Comparison of ENCODE assay signal across 1 cellular context in the genomic region with DNA sequence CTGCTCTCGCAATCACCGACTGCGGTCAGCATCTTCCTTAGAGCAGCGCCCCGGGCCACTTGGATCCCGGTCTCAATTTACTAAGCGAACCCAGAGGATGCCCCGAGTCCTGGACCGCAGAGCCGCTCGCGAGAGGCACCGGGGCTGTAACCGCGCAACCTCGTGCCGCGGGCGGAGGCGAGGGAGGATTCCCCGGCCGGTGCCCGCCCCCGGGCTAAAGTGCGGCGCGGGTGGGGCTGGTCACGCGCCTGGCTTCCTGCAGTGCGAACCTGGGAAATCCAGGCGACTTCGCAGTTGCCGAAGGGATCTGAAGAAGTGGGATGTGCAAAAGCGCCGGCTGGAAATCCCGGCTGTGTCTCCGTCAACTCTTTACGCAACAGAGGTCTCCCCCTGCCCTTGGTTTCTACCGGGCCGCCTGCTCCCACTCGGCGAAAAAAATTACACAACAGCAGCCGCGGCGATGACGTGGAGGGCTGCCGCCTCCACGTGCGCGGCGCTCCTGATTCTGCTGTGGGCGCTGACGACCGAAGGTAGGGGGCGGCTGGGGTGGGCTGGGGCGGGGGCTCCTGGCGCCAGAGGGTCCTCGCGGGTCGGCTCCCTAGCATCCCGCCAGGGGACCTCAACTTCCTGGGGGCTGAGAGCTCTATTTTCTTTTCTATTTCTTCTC.
TF ChIP-seq lines count a peak whose summit lies in the region.

Gene NCR3LG1, plus strand, starts transcription at position 291 of the 667 bp plus-strand sequence. Its CDS starts 170 bp downstream, at position 461.

TF ChIP-seq in HepG2, 621 proteins besides CTCF, POLR2A, EP300 and RAD21 (continued from another document and continues in another):
- TF ChIP-seq SMAD3 (CRISPR knock-in tag; IDR thresholded peaks at IDR 0.05) (no peak), SIN3B (IDR thresholded peaks at IDR 0.05; ENCODE audit: low read length) (no peak), MBD4 (IDR thresholded peaks at IDR 0.05; ENCODE audit: borderline replicate concordance, low read length) (no peak), SRSF1 (optimal IDR thresholded peaks at IDR 0.05; ENCODE audit: low read depth, low read length) (peak; percentile 48), PAF1 (CRISPR knock-in tag; IDR thresholded peaks at IDR 0.05) (no peak), FOXA1 (IDR thresholded peaks at IDR 0.05) (no peak), FOXA1 (CRISPR knock-in tag; IDR thresholded peaks at IDR 0.05) (no peak), DBP (CRISPR knock-in tag; IDR thresholded peaks at IDR 0.05; ENCODE audit: not compliant biosample characterization) (peak; percentile 82), HMG20A (CRISPR knock-in tag; IDR thresholded peaks at IDR 0.05; ENCODE audit: borderline replicate concordance) (no peak), ZNF512B (CRISPR knock-in tag; IDR thresholded peaks at IDR 0.05; ENCODE audit: borderline replicate concordance) (no peak; the same call in 1 of the 2 replicates), ZFP91 (CRISPR knock-in tag; IDR thresholded peaks at IDR 0.05; ENCODE audit: borderline replicate concordance) (peak; percentile 71; the same call in 1 of the 2 replicates), JUNB (CRISPR knock-in tag; IDR thresholded peaks at IDR 0.05; ENCODE audit: borderline replicate concordance) (no peak), MLLT10 (CRISPR knock-in tag; IDR thresholded peaks at IDR 0.05) (no peak), ZNF781 (CRISPR knock-in tag; IDR thresholded peaks at IDR 0.05; ENCODE audit: borderline replicate concordance, not compliant biosample characterization) (peak; percentile 47), ZNF841 (CRISPR knock-in tag; IDR thresholded peaks at IDR 0.05; ENCODE audit: borderline replicate concordance) (no peak), CENPT (CRISPR knock-in tag; IDR thresholded peaks at IDR 0.05; ENCODE audit: low read depth) (no peak), PHF5A (CRISPR knock-in tag; IDR thresholded peaks at IDR 0.05; ENCODE audit: low read depth, unreplicated experiment) (peak; percentile 47), ZNF737 (CRISPR knock-in tag; IDR thresholded peaks at IDR 0.05; ENCODE audit: borderline replicate concordance) (0 out of 2 replicates have a peak, but pooled peaks have one; percentile 71), RARG (CRISPR knock-in tag; IDR thresholded peaks at IDR 0.05; ENCODE audit: low read depth) (no peak), ZSCAN25 (CRISPR knock-in tag; IDR thresholded peaks at IDR 0.05) (peak; percentile 57; the same call in 1 of the 2 replicates), AKAP8 (CRISPR knock-in tag; IDR thresholded peaks at IDR 0.05) (no peak), GZF1 (CRISPR knock-in tag; IDR thresholded peaks at IDR 0.05) (no peak; the same call in 1 of the 2 replicates), JUN (CRISPR knock-in tag; IDR thresholded peaks at IDR 0.05) (no peak), MTF2 (CRISPR knock-in tag; IDR thresholded peaks at IDR 0.05; ENCODE audit: borderline replicate concordance) (no peak), ZNF280D (CRISPR knock-in tag; IDR thresholded peaks at IDR 0.05) (0 out of 2 replicates have a peak, but pooled peaks have one; percentile 32), MTA3 (CRISPR knock-in tag; IDR thresholded peaks at IDR 0.05) (no peak), KLF11 (CRISPR knock-in tag; IDR thresholded peaks at IDR 0.05) (peak; percentile 26; the same call in 1 of the 2 replicates), MXI1 (IDR thresholded peaks at IDR 0.05; ENCODE audit: borderline replicate concordance, low read depth, low read length) (peak; percentile 40; the same call in 1 of the 3 replicates), TBX3 (IDR thresholded peaks at IDR 0.05; ENCODE audit: borderline replicate concordance) (no peak), ZZZ3 (CRISPR knock-in tag; IDR thresholded peaks at IDR 0.05; ENCODE audit: borderline replicate concordance) (no peak), ZNF878 (CRISPR knock-in tag; IDR thresholded peaks at IDR 0.05) (peak; percentile 46; the same call in 1 of the 2 replicates), SAFB2 (CRISPR knock-in tag; IDR thresholded peaks at IDR 0.05; ENCODE audit: borderline replicate concordance, low read depth) (peak; percentile 56; the same call in 1 of the 2 replicates), ZNF160 (CRISPR knock-in tag; IDR thresholded peaks at IDR 0.05) (peak; percentile 49; the same call in 1 of the 2 replicates), ZNF274 (CRISPR knock-in tag; IDR thresholded peaks at IDR 0.05) (peak; percentile 75; the same call in 1 of the 2 replicates), ZNF577 (CRISPR knock-in tag; IDR thresholded peaks at IDR 0.05; ENCODE audit: borderline replicate concordance, low read depth) (no peak), PCBP2 (optimal IDR thresholded peaks at IDR 0.05; ENCODE audit: low read depth, low read length, poor library complexity, severe bottlenecking) (no peak), ZSCAN29 (CRISPR knock-in tag; conservative IDR thresholded peaks at IDR 0.05) (no peak), ATAD3A (CRISPR knock-in tag; IDR thresholded peaks at IDR 0.05) (no peak), ZFP41 (CRISPR knock-in tag; IDR thresholded peaks at IDR 0.05; ENCODE audit: borderline replicate concordance) (no peak)
- TF ChIP-seq, protein P1, sequence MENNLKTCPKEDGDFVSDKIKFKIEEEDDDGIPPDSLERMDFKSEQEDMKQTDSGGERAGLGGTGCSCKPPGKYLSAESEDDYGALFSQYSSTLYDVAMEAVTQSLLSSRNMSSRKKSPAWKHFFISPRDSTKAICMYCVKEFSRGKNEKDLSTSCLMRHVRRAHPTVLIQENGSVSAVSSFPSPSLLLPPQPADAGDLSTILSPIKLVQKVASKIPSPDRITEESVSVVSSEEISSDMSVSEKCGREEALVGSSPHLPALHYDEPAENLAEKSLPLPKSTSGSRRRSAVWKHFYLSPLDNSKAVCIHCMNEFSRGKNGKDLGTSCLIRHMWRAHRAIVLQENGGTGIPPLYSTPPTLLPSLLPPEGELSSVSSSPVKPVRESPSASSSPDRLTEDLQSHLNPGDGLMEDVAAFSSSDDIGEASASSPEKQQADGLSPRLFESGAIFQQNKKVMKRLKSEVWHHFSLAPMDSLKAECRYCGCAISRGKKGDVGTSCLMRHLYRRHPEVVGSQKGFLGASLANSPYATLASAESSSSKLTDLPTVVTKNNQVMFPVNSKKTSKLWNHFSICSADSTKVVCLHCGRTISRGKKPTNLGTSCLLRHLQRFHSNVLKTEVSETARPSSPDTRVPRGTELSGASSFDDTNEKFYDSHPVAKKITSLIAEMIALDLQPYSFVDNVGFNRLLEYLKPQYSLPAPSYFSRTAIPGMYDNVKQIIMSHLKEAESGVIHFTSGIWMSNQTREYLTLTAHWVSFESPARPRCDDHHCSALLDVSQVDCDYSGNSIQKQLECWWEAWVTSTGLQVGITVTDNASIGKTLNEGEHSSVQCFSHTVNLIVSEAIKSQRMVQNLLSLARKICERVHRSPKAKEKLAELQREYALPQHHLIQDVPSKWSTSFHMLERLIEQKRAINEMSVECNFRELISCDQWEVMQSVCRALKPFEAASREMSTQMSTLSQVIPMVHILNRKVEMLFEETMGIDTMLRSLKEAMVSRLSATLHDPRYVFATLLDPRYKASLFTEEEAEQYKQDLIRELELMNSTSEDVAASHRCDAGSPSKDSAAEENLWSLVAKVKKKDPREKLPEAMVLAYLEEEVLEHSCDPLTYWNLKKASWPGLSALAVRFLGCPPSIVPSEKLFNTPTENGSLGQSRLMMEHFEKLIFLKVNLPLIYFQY (CRISPR knock-in tag; IDR thresholded peaks at IDR 0.05; ENCODE audit: borderline replicate concordance) = no peak
- TF ChIP-seq, protein P2, sequence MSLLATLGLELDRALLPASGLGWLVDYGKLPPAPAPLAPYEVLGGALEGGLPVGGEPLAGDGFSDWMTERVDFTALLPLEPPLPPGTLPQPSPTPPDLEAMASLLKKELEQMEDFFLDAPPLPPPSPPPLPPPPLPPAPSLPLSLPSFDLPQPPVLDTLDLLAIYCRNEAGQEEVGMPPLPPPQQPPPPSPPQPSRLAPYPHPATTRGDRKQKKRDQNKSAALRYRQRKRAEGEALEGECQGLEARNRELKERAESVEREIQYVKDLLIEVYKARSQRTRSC (CRISPR knock-in tag; IDR thresholded peaks at IDR 0.05; ENCODE audit: low read depth) = no peak
- TF ChIP-seq, protein P3, sequence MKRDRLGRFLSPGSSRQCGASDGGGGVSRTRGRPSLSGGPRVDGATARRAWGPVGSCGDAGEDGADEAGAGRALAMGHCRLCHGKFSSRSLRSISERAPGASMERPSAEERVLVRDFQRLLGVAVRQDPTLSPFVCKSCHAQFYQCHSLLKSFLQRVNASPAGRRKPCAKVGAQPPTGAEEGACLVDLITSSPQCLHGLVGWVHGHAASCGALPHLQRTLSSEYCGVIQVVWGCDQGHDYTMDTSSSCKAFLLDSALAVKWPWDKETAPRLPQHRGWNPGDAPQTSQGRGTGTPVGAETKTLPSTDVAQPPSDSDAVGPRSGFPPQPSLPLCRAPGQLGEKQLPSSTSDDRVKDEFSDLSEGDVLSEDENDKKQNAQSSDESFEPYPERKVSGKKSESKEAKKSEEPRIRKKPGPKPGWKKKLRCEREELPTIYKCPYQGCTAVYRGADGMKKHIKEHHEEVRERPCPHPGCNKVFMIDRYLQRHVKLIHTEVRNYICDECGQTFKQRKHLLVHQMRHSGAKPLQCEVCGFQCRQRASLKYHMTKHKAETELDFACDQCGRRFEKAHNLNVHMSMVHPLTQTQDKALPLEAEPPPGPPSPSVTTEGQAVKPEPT (CRISPR knock-in tag; IDR thresholded peaks at IDR 0.05; ENCODE audit: low read depth) = no peak
- TF ChIP-seq, protein P4, sequence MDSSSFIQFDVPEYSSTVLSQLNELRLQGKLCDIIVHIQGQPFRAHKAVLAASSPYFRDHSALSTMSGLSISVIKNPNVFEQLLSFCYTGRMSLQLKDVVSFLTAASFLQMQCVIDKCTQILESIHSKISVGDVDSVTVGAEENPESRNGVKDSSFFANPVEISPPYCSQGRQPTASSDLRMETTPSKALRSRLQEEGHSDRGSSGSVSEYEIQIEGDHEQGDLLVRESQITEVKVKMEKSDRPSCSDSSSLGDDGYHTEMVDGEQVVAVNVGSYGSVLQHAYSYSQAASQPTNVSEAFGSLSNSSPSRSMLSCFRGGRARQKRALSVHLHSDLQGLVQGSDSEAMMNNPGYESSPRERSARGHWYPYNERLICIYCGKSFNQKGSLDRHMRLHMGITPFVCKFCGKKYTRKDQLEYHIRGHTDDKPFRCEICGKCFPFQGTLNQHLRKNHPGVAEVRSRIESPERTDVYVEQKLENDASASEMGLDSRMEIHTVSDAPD (CRISPR knock-in tag; IDR thresholded peaks at IDR 0.05) = 0 out of 2 replicates have a peak, but pooled peaks have one; percentile 21
- TF ChIP-seq, protein P5, sequence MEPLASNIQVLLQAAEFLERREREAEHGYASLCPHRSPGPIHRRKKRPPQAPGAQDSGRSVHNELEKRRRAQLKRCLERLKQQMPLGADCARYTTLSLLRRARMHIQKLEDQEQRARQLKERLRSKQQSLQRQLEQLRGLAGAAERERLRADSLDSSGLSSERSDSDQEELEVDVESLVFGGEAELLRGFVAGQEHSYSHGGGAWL (CRISPR knock-in tag; IDR thresholded peaks at IDR 0.05) = 0 out of 2 replicates have a peak, but pooled peaks have one; percentile 64
